In genomic region chr7:90584420-90584819, GRCh38 we compare ENCODE assay signal across 36 cellular contexts. TPM values are rescaled to one million over a fixed set of nuclear protein-coding genes. Genes with fewer than 3 reads are reported as not detected.
"Had no signal": no experiment of that assay in that cellular context is flagged by ENCODE, and none has a peak within 500 bp of the region (broad histone marks: within the 10 kb centered on the region; RNA-seq: fewer than 3 reads in every experiment).

No MANE protein-coding gene starts in this region.

- H3K27me3 ChIP-seq: ascending aorta, cardiac muscle cell had no signal

- H3K4me3 Mint-ChIP-seq: activated B cell treated with CpG ODN at 0.5 μM for 24 hours; activated CD4-positive, alpha-beta memory T cell treated with anti-CD3 and anti-CD28 coated beads, Interleukin-2, amount 10 ng/mL, durations not matched to agents 7 days and 5 days; activated CD4-positive, alpha-beta T cell treated with anti-CD3 and anti-CD28 coated beads for 36 hours; activated CD4-positive, alpha-beta T cell treated with anti-CD3 and anti-CD28 coated beads, Interleukin-2, amount 10 ng/mL, durations not matched to agents 7 days and 5 days; activated CD8-positive, alpha-beta memory T cell treated with anti-CD3 and anti-CD28 coated beads, Interleukin-2, amount 10 ng/mL, durations not matched to agents 7 days and 5 days; activated CD8-positive, alpha-beta T cell treated with anti-CD3 and anti-CD28 coated beads, Interleukin-2, amount 10 ng/mL, durations not matched to agents 7 days and 5 days; activated naive CD4-positive, alpha-beta T cell treated with anti-CD3 and anti-CD28 coated beads, Interleukin-2, amount 10 ng/mL, durations not matched to agents 7 days and 5 days; activated naive CD4-positive, alpha-beta T cell treated with anti-CD3 and anti-CD28 coated beads, Interleukin-2, amount 50 U/mL, for 24 hours; activated naive CD8-positive, alpha-beta T cell; activated naive CD8-positive, alpha-beta T cell treated with anti-CD3 and anti-CD28 coated beads, Interleukin-2, amount 10 ng/mL, durations not matched to agents 7 days and 5 days; activated naive CD8-positive, alpha-beta T cell treated with anti-CD3 and anti-CD28 coated beads, Interleukin-2, amount 50 U/mL, for 24 hours; activated T-cell treated with anti-CD3 and anti-CD28 coated beads, Interleukin-2, amount 50 U/mL, for 24 hours; brain; central memory CD8-positive, alpha-beta T cell; T-helper 1 cell treated with Interleukin-12 subunit alpha and Interleukin-12 subunit beta and Interleukin-4 antibody, amounts not matched to agents 30 μg/mL and 1 μg/mL, for 36 hours; T-helper 2 cell treated with Interferon-gamma antibody and Interleukin-4, amounts not matched to agents 5 μg/mL and 100 μg/mL, for 36 hours had no signal

- H3K4me1 ChIP-seq: ascending aorta had no signal

- H3K27me3 Mint-ChIP-seq: activated B cell treated with CpG ODN at 0.5 μM for 24 hours; activated CD4-positive, alpha-beta memory T cell treated with anti-CD3 and anti-CD28 coated beads, Interleukin-2, amount 10 ng/mL, durations not matched to agents 7 days and 5 days; activated CD4-positive, alpha-beta T cell treated with anti-CD3 and anti-CD28 coated beads for 36 hours; activated CD8-positive, alpha-beta memory T cell treated with anti-CD3 and anti-CD28 coated beads, Interleukin-2, amount 10 ng/mL, durations not matched to agents 7 days and 5 days; activated naive CD4-positive, alpha-beta T cell treated with anti-CD3 and anti-CD28 coated beads, Interleukin-2, amount 10 ng/mL, durations not matched to agents 7 days and 5 days; activated naive CD8-positive, alpha-beta T cell; activated T-cell treated with anti-CD3 and anti-CD28 coated beads, Interleukin-2, amount 50 U/mL, for 24 hours; brain; central memory CD8-positive, alpha-beta T cell had no signal

- ATAC-seq: activated CD4-positive, alpha-beta T cell treated with anti-CD3 and anti-CD28 coated beads for 36 hours; activated CD8-positive, alpha-beta memory T cell treated with anti-CD3 and anti-CD28 coated beads, Interleukin-2, amount 10 ng/mL, durations not matched to agents 7 days and 5 days; activated CD8-positive, alpha-beta T cell treated with anti-CD3 and anti-CD28 coated beads, Interleukin-2, amount 10 ng/mL, durations not matched to agents 7 days and 5 days; activated naive CD8-positive, alpha-beta T cell treated with anti-CD3 and anti-CD28 coated beads, Interleukin-2, amount 50 U/mL, for 24 hours had no signal

- H3K4me3 ChIP-seq: ascending aorta, cardiac muscle cell had no signal

- H3K9me3 ChIP-seq: ascending aorta had no signal

- H3K27ac ChIP-seq: ascending aorta, cardiac muscle cell, VCaP had no signal

- H3K27ac Mint-ChIP-seq: activated B cell treated with CpG ODN at 0.5 μM for 24 hours; activated CD4-positive, alpha-beta memory T cell treated with anti-CD3 and anti-CD28 coated beads, Interleukin-2, amount 10 ng/mL, durations not matched to agents 7 days and 5 days; activated CD4-positive, alpha-beta T cell treated with anti-CD3 and anti-CD28 coated beads for 36 hours; activated CD4-positive, alpha-beta T cell treated with anti-CD3 and anti-CD28 coated beads, Interleukin-2, amount 10 ng/mL, durations not matched to agents 7 days and 5 days; activated CD8-positive, alpha-beta memory T cell treated with anti-CD3 and anti-CD28 coated beads, Interleukin-2, amount 10 ng/mL, durations not matched to agents 7 days and 5 days; activated CD8-positive, alpha-beta T cell treated with anti-CD3 and anti-CD28 coated beads, Interleukin-2, amount 10 ng/mL, durations not matched to agents 7 days and 5 days; activated naive CD4-positive, alpha-beta T cell treated with anti-CD3 and anti-CD28 coated beads, Interleukin-2, amount 10 ng/mL, durations not matched to agents 7 days and 5 days; activated naive CD4-positive, alpha-beta T cell treated with anti-CD3 and anti-CD28 coated beads, Interleukin-2, amount 50 U/mL, for 24 hours; activated naive CD8-positive, alpha-beta T cell; activated naive CD8-positive, alpha-beta T cell treated with anti-CD3 and anti-CD28 coated beads, Interleukin-2, amount 10 ng/mL, durations not matched to agents 7 days and 5 days; activated naive CD8-positive, alpha-beta T cell treated with anti-CD3 and anti-CD28 coated beads, Interleukin-2, amount 50 U/mL, for 24 hours; activated T-cell treated with anti-CD3 and anti-CD28 coated beads, Interleukin-2, amount 50 U/mL, for 24 hours; activated T-helper 2 cell treated with anti-CD3 and anti-CD28 coated beads, Interferon-gamma antibody, Interleukin-2, Interleukin-4, amounts not matched to agents 10 μg/mL and 5 μg/mL and 100 μg/mL, durations not matched to agents 14 hours and 24 hours and 36 hours; brain; T-helper 1 cell treated with Interleukin-12 subunit alpha and Interleukin-12 subunit beta and Interleukin-4 antibody, amounts not matched to agents 30 μg/mL and 1 μg/mL, for 36 hours; T-helper 2 cell treated with Interferon-gamma antibody and Interleukin-4, amounts not matched to agents 5 μg/mL and 100 μg/mL, for 36 hours had no signal

- H3K9me3 Mint-ChIP-seq: activated B cell treated with CpG ODN at 0.5 μM for 24 hours; activated CD4-positive, alpha-beta memory T cell treated with anti-CD3 and anti-CD28 coated beads, Interleukin-2, amount 10 ng/mL, durations not matched to agents 7 days and 5 days; activated CD4-positive, alpha-beta T cell treated with anti-CD3 and anti-CD28 coated beads, Interleukin-2, amount 10 ng/mL, durations not matched to agents 7 days and 5 days; activated naive CD4-positive, alpha-beta T cell treated with anti-CD3 and anti-CD28 coated beads, Interleukin-2, amount 10 ng/mL, durations not matched to agents 7 days and 5 days; activated naive CD4-positive, alpha-beta T cell treated with anti-CD3 and anti-CD28 coated beads, Interleukin-2, amount 50 U/mL, for 24 hours; activated T-cell treated with anti-CD3 and anti-CD28 coated beads, Interleukin-2, amount 50 U/mL, for 24 hours; activated T-helper 2 cell treated with anti-CD3 and anti-CD28 coated beads, Interferon-gamma antibody, Interleukin-2, Interleukin-4, amounts not matched to agents 10 μg/mL and 5 μg/mL and 100 μg/mL, durations not matched to agents 14 hours and 24 hours and 36 hours; central memory CD8-positive, alpha-beta T cell; T-helper 1 cell treated with Interleukin-12 subunit alpha and Interleukin-12 subunit beta and Interleukin-4 antibody, amounts not matched to agents 30 μg/mL and 1 μg/mL, for 36 hours; T-helper 2 cell treated with Interferon-gamma antibody and Interleukin-4, amounts not matched to agents 5 μg/mL and 100 μg/mL, for 36 hours had no signal

- H3K36me3 ChIP-seq: ascending aorta, cardiac muscle cell had no signal

- DNase-seq: activated B cell treated with CpG ODN at 0.5 μM for 24 hours; activated CD4-positive, alpha-beta memory T cell treated with anti-CD3 and anti-CD28 coated beads, Interleukin-2, amount 10 ng/mL, durations not matched to agents 7 days and 5 days; activated CD4-positive, alpha-beta T cell treated with anti-CD3 and anti-CD28 coated beads for 36 hours; activated CD4-positive, alpha-beta T cell treated with anti-CD3 and anti-CD28 coated beads for 48 hours; activated CD4-positive, alpha-beta T cell treated with anti-CD3 and anti-CD28 coated beads, Interleukin-2, amount 10 ng/mL, durations not matched to agents 7 days and 5 days; activated CD4-positive, alpha-beta T cell treated with anti-CD3 and anti-CD28 coated beads, Interleukin-2, amount 50 U/mL, for 48 hours; activated CD4-positive, CD25-positive, alpha-beta regulatory T cell treated with anti-CD3 and anti-CD28 coated beads, Interleukin-2, amount 50 U/mL, for 72 hours; activated CD8-positive, alpha-beta memory T cell treated with anti-CD3 and anti-CD28 coated beads for 24 hours; activated CD8-positive, alpha-beta memory T cell treated with anti-CD3 and anti-CD28 coated beads, Interleukin-2, amount 10 ng/mL, durations not matched to agents 7 days and 5 days; activated CD8-positive, alpha-beta memory T cell treated with anti-CD3 and anti-CD28 coated beads, Interleukin-2, amount 50 U/mL, for 48 hours; activated CD8-positive, alpha-beta T cell treated with anti-CD3 and anti-CD28 coated beads, Interleukin-2, amount 10 ng/mL, durations not matched to agents 7 days and 5 days; activated effector memory CD4-positive, alpha-beta T cell treated with Interleukin-2 at 50 U/mL for 16 hours; activated gamma-delta T cell; activated naive CD4-positive, alpha-beta T cell treated with anti-CD3 and anti-CD28 coated beads, Interleukin-2, amount 10 ng/mL, durations not matched to agents 7 days and 5 days; activated naive CD4-positive, alpha-beta T cell treated with Interleukin-2 at 50 U/mL for 16 hours; activated naive CD8-positive, alpha-beta T cell treated with anti-CD3 and anti-CD28 coated beads, Interleukin-2, amount 10 ng/mL, durations not matched to agents 7 days and 5 days; activated naive CD8-positive, alpha-beta T cell treated with anti-CD3 and anti-CD28 coated beads, Interleukin-2, amount 50 U/mL, for 24 hours; activated T-cell treated with anti-CD3 and anti-CD28 coated beads, Interleukin-2, amount 50 U/mL, for 24 hours; activated T-cell treated with anti-CD3 and anti-CD28 coated beads, Interleukin-2, amount 50 U/mL, for 48 hours; amygdala; anterior cingulate cortex; caudate nucleus; cerebellar nuclear complex; T-helper 1 cell; T-helper 2 cell; T-helper 9 cell had no signal

- H3K36me3 Mint-ChIP-seq: activated CD8-positive, alpha-beta memory T cell treated with anti-CD3 and anti-CD28 coated beads, Interleukin-2, amount 10 ng/mL, durations not matched to agents 7 days and 5 days; activated naive CD4-positive, alpha-beta T cell treated with anti-CD3 and anti-CD28 coated beads, Interleukin-2, amount 10 ng/mL, durations not matched to agents 7 days and 5 days; activated naive CD4-positive, alpha-beta T cell treated with anti-CD3 and anti-CD28 coated beads, Interleukin-2, amount 50 U/mL, for 24 hours; activated naive CD8-positive, alpha-beta T cell; activated naive CD8-positive, alpha-beta T cell treated with anti-CD3 and anti-CD28 coated beads, Interleukin-2, amount 10 ng/mL, durations not matched to agents 7 days and 5 days; brain had no signal

- H3K4me1 Mint-ChIP-seq: activated CD4-positive, alpha-beta memory T cell treated with anti-CD3 and anti-CD28 coated beads, Interleukin-2, amount 10 ng/mL, durations not matched to agents 7 days and 5 days; activated CD4-positive, alpha-beta T cell treated with anti-CD3 and anti-CD28 coated beads for 36 hours; activated CD4-positive, alpha-beta T cell treated with anti-CD3 and anti-CD28 coated beads, Interleukin-2, amount 10 ng/mL, durations not matched to agents 7 days and 5 days; activated CD8-positive, alpha-beta memory T cell treated with anti-CD3 and anti-CD28 coated beads, Interleukin-2, amount 10 ng/mL, durations not matched to agents 7 days and 5 days; activated naive CD4-positive, alpha-beta T cell treated with anti-CD3 and anti-CD28 coated beads, Interleukin-2, amount 10 ng/mL, durations not matched to agents 7 days and 5 days; activated naive CD4-positive, alpha-beta T cell treated with anti-CD3 and anti-CD28 coated beads, Interleukin-2, amount 50 U/mL, for 24 hours; activated naive CD8-positive, alpha-beta T cell treated with anti-CD3 and anti-CD28 coated beads, Interleukin-2, amount 10 ng/mL, durations not matched to agents 7 days and 5 days; brain; central memory CD8-positive, alpha-beta T cell had no signal

RNA-seq across cellular contexts. Expression of gene CDK14, which starts 11.7 kb away (rescaled TPM):
- total RNA-seq: activated CD4-positive, alpha-beta memory T cell treated with anti-CD3 and anti-CD28 coated beads, Interleukin-2, amount 10 ng/mL, durations not matched to agents 7 days and 5 days; activated CD4-positive, alpha-beta T cell treated with anti-CD3 and anti-CD28 coated beads, Interleukin-2, amount 10 ng/mL, durations not matched to agents 7 days and 5 days; activated CD8-positive, alpha-beta T cell treated with anti-CD3 and anti-CD28 coated beads, Interleukin-2, amount 10 ng/mL, durations not matched to agents 7 days and 5 days had no signal
